In genomic region chr3:172710709-172711456, GRCh38 we compare ENCODE assay signal across 8 cellular contexts. TPM values are rescaled to one million over a fixed set of nuclear protein-coding genes. Genes with fewer than 3 reads are reported as not detected.
DNase-seq lines count a peak whose midpoint lies in the region; ATAC-seq and TF ChIP-seq lines count a peak whose summit lies in the region.

NCEH1 (minus strand) TSS chr3:172711067; CDS start chr3:172710984, 83 bp downstream.

- no peaks in the 10 kb centered on the region for H3K36me3 Mint-ChIP-seq in GM23338 (ENCODE audit: low read depth)
- H3K36me3 Mint-ChIP-seq in activated T-helper 17 cell treated with anti-CD3 and anti-CD28 coated beads, Interleukin-2, amount 50 U/mL, for 72 hours (ENCODE audit: low read depth) = no peaks in the 10 kb centered on the region
- H3K36me3 Mint-ChIP-seq in naive thymus-derived CD8-positive, alpha-beta T cell = peaks cover 0 to 3% (median 0%) of the 10 kb centered on the region in 3 donors

- H3K9me3 Mint-ChIP-seq in GM23338 = no peaks in the 10 kb centered on the region
- H3K9me3 Mint-ChIP-seq in activated T-helper 17 cell treated with anti-CD3 and anti-CD28 coated beads, Interleukin-2, amount 50 U/mL, for 72 hours = no peaks in the 10 kb centered on the region
- H3K9me3 Mint-ChIP-seq in naive thymus-derived CD8-positive, alpha-beta T cell = no peaks in the 10 kb centered on the region

- peak within 1 kb of the TSS; percentile 81 for H3K4me2 ChIP-seq in GM23338

- H3K36me3 ChIP-seq in GM23338 (ENCODE audit: insufficient read depth) = no peaks in the 10 kb centered on the region

- no peak within 1 kb of the TSS for H3K27ac ChIP-seq in GM23338 (ENCODE audit: low read depth)

- peaks cover 5% of the 10 kb centered on the region for H3K27me3 Mint-ChIP-seq in GM23338 (ENCODE audit: insufficient read depth, low read depth, poor library complexity)
- no peaks in the 10 kb centered on the region for H3K27me3 Mint-ChIP-seq in activated T-helper 17 cell treated with anti-CD3 and anti-CD28 coated beads, Interleukin-2, amount 50 U/mL, for 72 hours
- H3K27me3 Mint-ChIP-seq in naive thymus-derived CD8-positive, alpha-beta T cell = no peaks in the 10 kb centered on the region

- H3K27ac Mint-ChIP-seq in GM23338 = peak within 1 kb of the TSS; percentile 41; the same call in 1 of the 2 replicates
- H3K27ac Mint-ChIP-seq in activated T-helper 17 cell treated with anti-CD3 and anti-CD28 coated beads, Interleukin-2, amount 50 U/mL, for 72 hours = peak within 1 kb of the TSS; percentile 86
- peak within 1 kb of the TSS; percentile 79 to 96 (median 90) for H3K27ac Mint-ChIP-seq in naive thymus-derived CD8-positive, alpha-beta T cell

- H4K20me1 ChIP-seq in GM23338 (replicated peaks; ENCODE audit: insufficient read depth) = no peaks in the 10 kb centered on the region

- ATAC-seq in GM23338 = peak; percentile 98
- peak; percentile 99 for ATAC-seq in activated T-helper 17 cell treated with anti-CD3 and anti-CD28 coated beads, Interleukin-2, amount 50 U/mL, for 72 hours (replicated peaks)
- ATAC-seq in naive thymus-derived CD8-positive, alpha-beta T cell = peak; percentile 96 to 98

- TF ChIP-seq CTCF in GM23338 (conservative IDR thresholded peaks at IDR 0.05; ENCODE audit: low read depth in 2 of 2) (peak; percentile 71 to 92), fibroblast of mammary gland (conservative IDR thresholded peaks at IDR 0.05; ENCODE audit: control insufficient read depth, insufficient read depth, low read depth, low read length) (peak; percentile 86)

- H3K4me1 Mint-ChIP-seq in GM23338 = peaks cover 9% of the 10 kb centered on the region; the same call in 2 of the 3 replicates
- no peaks in the 10 kb centered on the region for H3K4me1 Mint-ChIP-seq in activated T-helper 17 cell treated with anti-CD3 and anti-CD28 coated beads, Interleukin-2, amount 50 U/mL, for 72 hours
- peaks cover 16 to 33% (median 26%) of the 10 kb centered on the region in 4 donors for H3K4me1 Mint-ChIP-seq in naive thymus-derived CD8-positive, alpha-beta T cell

- H3K4me3 ChIP-seq in GM23338 = peak within 1 kb of the TSS; percentile 77
- peak within 1 kb of the TSS; percentile 95 for H3K4me3 ChIP-seq in fibroblast of mammary gland (ENCODE audit: control insufficient read depth, low read depth, low read length)

- peak within 1 kb of the TSS; percentile 97 for H3K4me3 Mint-ChIP-seq in GM23338
- H3K4me3 Mint-ChIP-seq in activated T-helper 17 cell treated with anti-CD3 and anti-CD28 coated beads, Interleukin-2, amount 50 U/mL, for 72 hours = peak within 1 kb of the TSS; percentile 98
- peak within 1 kb of the TSS; percentile 92 to 99 (median 96) for H3K4me3 Mint-ChIP-seq in naive thymus-derived CD8-positive, alpha-beta T cell

- H3K4me1 ChIP-seq in GM23338 (ENCODE audit: insufficient read depth) = no peaks in the 10 kb centered on the region; the same call in 1 of the 2 replicates

- no peaks in the 10 kb centered on the region for H3F3A ChIP-seq in GM23338 (replicated peaks; ENCODE audit: low read depth)

- peaks cover 4% of the 10 kb centered on the region; the same call in 1 of the 2 replicates for H3K79me2 ChIP-seq in GM23338 (replicated peaks; ENCODE audit: insufficient read depth)

- H2AFZ ChIP-seq in GM23338 = peak within 1 kb of the TSS; percentile 91

- POLR2A ChIA-PET in naive thymus-derived CD8-positive, alpha-beta T cell (lab: Charles Lee) = interaction anchor here (1.2 to 1.5 kb wide), 2 partner anchors 10 to 39 kb away, joined by 3 to 9 read pairs; partner anchors contain the start of gene ECT2

- H3K9me2 ChIP-seq in GM23338 (ENCODE audit: insufficient read depth) = no peaks in the 10 kb centered on the region

- peak; percentile 100 for DNase-seq in EL
- peak; percentile 96 for DNase-seq in GM23338 (ENCODE audit: low spot score)
- peak; percentile 100 for DNase-seq in LHCN-M2 (ENCODE audit: low read depth)
- DNase-seq in RPMI7951 (ENCODE audit: low read depth) = peak; percentile 99
- DNase-seq in fibroblast of mammary gland (ENCODE audit: low read depth) = peak; percentile 99
- peak; percentile 34 to 83 (median 63) for DNase-seq in naive thymus-derived CD8-positive, alpha-beta T cell
- peak; percentile 65 for DNase-seq in stimulated activated naive CD4-positive, alpha-beta T cell treated with Interleukin-2 at 50 U/mL for 16 hours (lab: John Stamatoyannopoulos, UW)

- 0 out of 2 replicates have a peak, but pooled peaks cover 7% of the 10 kb centered on the region for H3K27me3 ChIP-seq in GM23338 (ENCODE audit: insufficient read depth)

TF ChIP-seq in GM23338, 12 proteins besides CTCF, POLR2A, EP300 and RAD21:
- TF ChIP-seq POLR2AphosphoS5 (IDR thresholded peaks at IDR 0.05; ENCODE audit: low read depth) (peak; percentile 91), ETS1 (IDR thresholded peaks at IDR 0.05) (no peak)

RNA-seq across cellular contexts. Expression of gene NCEH1, which starts in this region (rescaled TPM):
- total RNA-seq in GM23338 (2014; rRNA removed; shearing (Covaris generic)) = 4.2 and 4.9 TPM in 2 replicates
- polyA plus RNA-seq in GM23338 (2016; fragmentation: Nextera tagmentation; extraction: Ambion mirVana) = 1.5 and 1.8 TPM in 2 replicates
- total RNA-seq in LHCN-M2 (2014; rRNA removed) = 85.8 and 98.4 TPM in 2 replicates
- 20.2 TPM for polyA plus RNA-seq in LHCN-M2 (2012)
- 21.8 and 24.8 TPM in 2 replicates for total RNA-seq in RPMI7951 (2014; rRNA removed; shearing (Covaris generic))
- total RNA-seq in activated T-helper 17 cell treated with anti-CD3 and anti-CD28 coated beads, Interleukin-2, amount 50 U/mL, for 72 hours = 10 to 100 TPM in 1 of 2 donors, 1 to 10 TPM in 1; 6.9 to 18.5 TPM
- total RNA-seq in naive thymus-derived CD8-positive, alpha-beta T cell = 1 to 10 TPM; 4.1 to 5.9 TPM
- polyA plus RNA-seq in naive thymus-derived CD8-positive, alpha-beta T cell = 1 to 10 TPM; 1.9 to 3.4 (median 2.6) TPM
